Comparison of ENCODE assay signal across 23 cellular contexts in the genomic region with DNA sequence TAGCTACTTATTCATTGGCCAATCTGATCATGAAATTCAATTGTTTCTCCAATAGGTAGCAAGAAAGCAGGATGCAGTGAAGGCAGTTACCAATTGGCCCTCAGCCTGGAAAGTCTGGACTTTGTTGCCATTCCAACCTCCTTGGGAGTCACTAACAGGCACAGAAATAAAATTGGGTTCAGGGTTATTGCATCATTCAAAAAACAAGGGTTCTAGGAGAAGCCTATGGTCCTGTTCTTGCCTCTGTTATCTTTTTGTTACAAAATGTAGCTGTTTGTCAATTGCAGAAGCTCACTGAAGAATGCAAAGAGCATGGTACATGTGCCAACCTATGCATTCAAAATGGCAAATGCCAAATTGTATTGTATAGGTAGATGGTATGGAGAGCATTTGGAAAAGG. TPM values are rescaled to one million over a fixed set of nuclear protein-coding genes. Genes with fewer than 3 reads are reported as not detected.
DNase-seq lines count a peak whose midpoint lies in the region; ATAC-seq, FAIRE-seq and TF ChIP-seq lines count a peak whose summit lies in the region.
"Had no signal": no experiment of that assay in that cellular context is flagged by ENCODE, and none has a peak within 500 bp of the region (broad histone marks: within the 10 kb centered on the region; RNA-seq: fewer than 3 reads in every experiment).

No MANE protein-coding gene starts in this region.

- no peak for DNase-seq in HepG2 (ENCODE audit: low spot score)
- DNase-seq in right lobe of liver = no peak
- no peak for DNase-seq in dorsolateral prefrontal cortex
- no peak for DNase-seq in activated CD8-positive, alpha-beta T cell treated with anti-CD3 and anti-CD28 coated beads, Interleukin-2, amount 10 ng/mL, durations not matched to agents 7 days and 5 days
- no peak for DNase-seq in mammary epithelial cell
- DNase-seq: AML-193; Caco-2; Calu3; CD4-positive, alpha-beta T cell; CD8-positive, alpha-beta T cell; DMS79 treated with DMSO at 0.1 percent for 48 hours; GF-D8 had no signal

- in situ Hi-C loops in HepG2 (cut with HindIII; ENCODE audit: extremely low pct_ligation_motif_present, low pct_unique_long_range_greater_than_20kb) (no loop called here), mammary epithelial cell (cut with MboI; ENCODE audit: low sequenced_read_pairs in 2 of 2) (no loop called here)

- H3K4me1 ChIP-seq in HepG2 (ENCODE audit: insufficient read depth, low read length) = no peaks in the 10 kb centered on the region
- no peaks in the 10 kb centered on the region for H3K4me1 ChIP-seq in right lobe of liver
- no peaks in the 10 kb centered on the region for H3K4me1 ChIP-seq in mammary epithelial cell (ENCODE audit: insufficient read depth, low read length)
- H3K4me1 ChIP-seq: A549; BLaER1 treated with 17β-estradiol and CSF1 and Interleukin-3, amounts not matched to agents 10 nM and 100 nM; Caco-2 had no signal

- POLR2A ChIA-PET in HepG2 (lab: Yijun Ruan, JAX) = no interaction called here
- POLR2A ChIA-PET in activated CD8-positive, alpha-beta T cell treated with anti-CD3 and anti-CD28 coated beads, Interleukin-2, amount 10 ng/mL, durations not matched to agents 7 days and 5 days (lab: Charles Lee) = no interaction called here

- H3K4me3 ChIP-seq in HepG2 (replicated peaks in 1 of 3; ENCODE audit: insufficient read depth in 1 of 3, low read depth in 2 of 3, low read length in 3 of 3) = no peak overlapping the region
- H3K4me3 ChIP-seq in right lobe of liver = no peak overlapping the region
- H3K4me3 ChIP-seq in dorsolateral prefrontal cortex = no peak overlapping the region
- no peak overlapping the region for H3K4me3 ChIP-seq in mammary epithelial cell (replicated peaks in 1 of 3; ENCODE audit: insufficient read depth in 1 of 3, low read depth in 2 of 3, low read length in 3 of 3)
- H3K4me3 ChIP-seq: A549; BLaER1 treated with 17β-estradiol and CSF1 and Interleukin-3, amounts not matched to agents 10 nM and 100 nM had no signal

- H3K36me3 ChIP-seq in HepG2 (replicated peaks in 1 of 2; ENCODE audit: control insufficient read depth in 1 of 2, insufficient read depth in 2 of 2, low read length in 2 of 2) = no peaks in the 10 kb centered on the region
- no peaks in the 10 kb centered on the region for H3K36me3 ChIP-seq in right lobe of liver
- H3K36me3 ChIP-seq in mammary epithelial cell (ENCODE audit: insufficient read depth, low read length) = no peaks in the 10 kb centered on the region
- H3K36me3 ChIP-seq: BLaER1 treated with 17β-estradiol and CSF1 and Interleukin-3, amounts not matched to agents 10 nM and 100 nM had no signal

- CTCF ChIA-PET in HepG2 (lab: Yijun Ruan, JAX; ENCODE audit: low intra/inter-chr PET ratio, low total read pairs) = no interaction called here
- CTCF ChIA-PET in activated CD8-positive, alpha-beta T cell treated with anti-CD3 and anti-CD28 coated beads, Interleukin-2, amount 10 ng/mL, durations not matched to agents 7 days and 5 days (lab: Charles Lee) = interaction anchor here (2.0 kb wide), 1 partner anchor 22 kb away, joined by 9 read pairs; no protein-coding TSS in a partner anchor
- CTCF ChIA-PET in mammary epithelial cell (lab: Charles Lee; ENCODE audit: low non-redundant PET) = no interaction called here

- no peaks in the 10 kb centered on the region for H3K27me3 Mint-ChIP-seq in activated CD8-positive, alpha-beta T cell treated with anti-CD3 and anti-CD28 coated beads, Interleukin-2, amount 10 ng/mL, durations not matched to agents 7 days and 5 days (ENCODE audit: low read depth)

- no peak overlapping the region for H2AFZ ChIP-seq in HepG2 (ENCODE audit: low read length)
- no peak overlapping the region for H2AFZ ChIP-seq in mammary epithelial cell (ENCODE audit: low read depth, low read length)

- TF ChIP-seq POLR2A in HepG2 (IDR thresholded peaks at IDR 0.05; ENCODE audit: insufficient read depth in 1 of 2, low read depth in 2 of 2, low read length in 2 of 2) = no peak
- no peak for TF ChIP-seq POLR2A in right lobe of liver (IDR thresholded peaks at IDR 0.05)

- TF ChIP-seq EP300 in HepG2 (IDR thresholded peaks at IDR 0.05; ENCODE audit: low read depth in 2 of 2, low read length in 2 of 2) (no peak), HepG2 (CRISPR knock-in tag; IDR thresholded peaks at IDR 0.05; ENCODE audit: borderline replicate concordance) (no peak)

- H3K4me1 Mint-ChIP-seq in activated CD8-positive, alpha-beta T cell treated with anti-CD3 and anti-CD28 coated beads, Interleukin-2, amount 10 ng/mL, durations not matched to agents 7 days and 5 days (ENCODE audit: low read depth) = no peaks in the 10 kb centered on the region
- H3K4me1 Mint-ChIP-seq: B cell had no signal

- dilution Hi-C loops in mammary epithelial cell (cut with HindIII; ENCODE audit: low sequenced_read_pairs) = no loop called here

- no peaks in the 10 kb centered on the region for H3K9me3 ChIP-seq in HepG2 (ENCODE audit: low read length)
- H3K9me3 ChIP-seq in right lobe of liver = no peaks in the 10 kb centered on the region
- no peaks in the 10 kb centered on the region for H3K9me3 ChIP-seq in mammary epithelial cell (replicated peaks; ENCODE audit: insufficient read depth, low read length)
- H3K9me3 ChIP-seq: Caco-2 had no signal

- no peaks in the 10 kb centered on the region for H3K36me3 Mint-ChIP-seq in activated CD8-positive, alpha-beta T cell treated with anti-CD3 and anti-CD28 coated beads, Interleukin-2, amount 10 ng/mL, durations not matched to agents 7 days and 5 days (ENCODE audit: low read depth)
- H3K36me3 Mint-ChIP-seq: CD8-positive, alpha-beta T cell had no signal

- H4K20me1 ChIP-seq in HepG2 (ENCODE audit: insufficient read depth, low read length) (no peaks in the 10 kb centered on the region), mammary epithelial cell (ENCODE audit: insufficient read depth, low read length) (no peaks in the 10 kb centered on the region)
- H4K20me1 ChIP-seq: BLaER1 treated with 17β-estradiol and CSF1 and Interleukin-3, amounts not matched to agents 10 nM and 100 nM had no signal

- no peak overlapping the region for H3K27ac ChIP-seq in HepG2 (ENCODE audit: extremely low read length, insufficient read depth, low read length)
- H3K27ac ChIP-seq in right lobe of liver = no peak overlapping the region
- peak overlapping the region; percentile 24 for H3K27ac ChIP-seq in angular gyrus (ENCODE audit: low read depth, low read length)
- peak overlapping the region in 34 of 59 donors; percentile 1 to 89 (median 64) for H3K27ac ChIP-seq in dorsolateral prefrontal cortex
- peak overlapping the region; percentile 44 for H3K27ac ChIP-seq in temporal lobe (ENCODE audit: low read depth, low read length)
- no peak overlapping the region for H3K27ac ChIP-seq in mammary epithelial cell (ENCODE audit: insufficient read depth, low read depth, low read length)
- H3K27ac ChIP-seq: 22Rv1; A549; BLaER1 treated with 17β-estradiol and CSF1 and Interleukin-3, amounts not matched to agents 10 nM and 100 nM; C4-2B had no signal

- H3K4me2 ChIP-seq in HepG2 (ENCODE audit: low read depth, low read length) (no peak overlapping the region), mammary epithelial cell (ENCODE audit: insufficient read depth, low read depth, low read length) (no peak overlapping the region)
- H3K4me2 ChIP-seq: A549; BLaER1 treated with 17β-estradiol and CSF1 and Interleukin-3, amounts not matched to agents 10 nM and 100 nM had no signal

- no peak for TF ChIP-seq CTCF in HepG2 (CRISPR knock-in tag; IDR thresholded peaks at IDR 0.05)
- no peak for TF ChIP-seq CTCF in right lobe of liver (IDR thresholded peaks at IDR 0.05)
- TF ChIP-seq CTCF in dorsolateral prefrontal cortex (IDR thresholded peaks at IDR 0.05 in 54 of 56, conservative IDR thresholded peaks at IDR 0.05 in 2 of 56; ENCODE audit: low read depth in 1 of 56, partially characterized antibody in 56 of 56) = no peak
- no peak for TF ChIP-seq CTCF in mammary epithelial cell (conservative IDR thresholded peaks at IDR 0.05 in 1 of 2, IDR thresholded peaks at IDR 0.05 in 1 of 2; ENCODE audit: extremely low read depth in 1 of 2, insufficient read depth in 1 of 2, low read depth in 1 of 2, low read length in 2 of 2)

- no peaks in the 10 kb centered on the region for H3K27me3 ChIP-seq in HepG2 (ENCODE audit: control insufficient read depth in 1 of 2, insufficient read depth in 2 of 2, low read length in 2 of 2)
- H3K27me3 ChIP-seq in right lobe of liver = no peaks in the 10 kb centered on the region
- H3K27me3 ChIP-seq in dorsolateral prefrontal cortex = no peaks in the 10 kb centered on the region
- H3K27me3 ChIP-seq in mammary epithelial cell (ENCODE audit: insufficient read depth, low read length) = no peaks in the 10 kb centered on the region
- H3K27me3 ChIP-seq: BLaER1 treated with 17β-estradiol and CSF1 and Interleukin-3, amounts not matched to agents 10 nM and 100 nM had no signal

- ATAC-seq in HepG2 = no peak
- ATAC-seq in right lobe of liver = no peak
- no peak for ATAC-seq in activated CD8-positive, alpha-beta T cell treated with anti-CD3 and anti-CD28 coated beads, Interleukin-2, amount 10 ng/mL, durations not matched to agents 7 days and 5 days
- no peak for ATAC-seq in GM19452 (IDR thresholded peaks at IDR 0.05; ENCODE audit: unreplicated experiment)
- ATAC-seq: A549; CD8-positive, alpha-beta T cell had no signal

- no peak for TF ChIP-seq RAD21 in HepG2 (CRISPR knock-in tag; IDR thresholded peaks at IDR 0.05)

- no peak overlapping the region for H3K4me3 Mint-ChIP-seq in activated CD8-positive, alpha-beta T cell treated with anti-CD3 and anti-CD28 coated beads, Interleukin-2, amount 10 ng/mL, durations not matched to agents 7 days and 5 days
- H3K4me3 Mint-ChIP-seq: B cell; CD4-positive, alpha-beta T cell; CD8-positive, alpha-beta T cell had no signal

- no peak overlapping the region for H3K27ac Mint-ChIP-seq in activated CD8-positive, alpha-beta T cell treated with anti-CD3 and anti-CD28 coated beads, Interleukin-2, amount 10 ng/mL, durations not matched to agents 7 days and 5 days
- H3K27ac Mint-ChIP-seq: B cell; CD4-positive, alpha-beta T cell; CD8-positive, alpha-beta T cell had no signal

- BruUV-seq in HepG2 (replicated peaks; lab: Mats Ljungman, UMichigan) = no TSS peak
- BruUV-seq in mammary epithelial cell (replicated peaks; lab: Mats Ljungman, UMichigan) = no TSS peak

- no peak overlapping the region for H3K9ac ChIP-seq in HepG2 (ENCODE audit: insufficient read depth, low read depth, low read length)
- H3K9ac ChIP-seq in mammary epithelial cell (ENCODE audit: insufficient read depth, low read length) = no peak overlapping the region
- H3K9ac ChIP-seq: BLaER1 treated with 17β-estradiol and CSF1 and Interleukin-3, amounts not matched to agents 10 nM and 100 nM had no signal

- no peak for FAIRE-seq in HepG2 (lab: Jason Lieb, UNC)
- FAIRE-seq: D721Med, G401.6, GM12891 had no signal

- intact Hi-C loops in HepG2 (cut with micrococcal nuclease; ENCODE audit: unreplicated experiment) = no loop called here
- intact Hi-C loops in right lobe of liver (cut with DNase I) = no loop called here
- intact Hi-C loops in dorsolateral prefrontal cortex (cut with DNase I) = no loop called here
- intact Hi-C loops in mammary epithelial cell (cut with micrococcal nuclease) = no loop called here

- H3K9me3 Mint-ChIP-seq in activated CD8-positive, alpha-beta T cell treated with anti-CD3 and anti-CD28 coated beads, Interleukin-2, amount 10 ng/mL, durations not matched to agents 7 days and 5 days (ENCODE audit: insufficient read depth) = peaks cover 3% of the 10 kb centered on the region
- H3K9me3 Mint-ChIP-seq: CD8-positive, alpha-beta T cell had no signal

- H3K79me2 ChIP-seq in HepG2 (ENCODE audit: insufficient read depth, low read length) (no peaks in the 10 kb centered on the region), mammary epithelial cell (ENCODE audit: insufficient read depth, low read length) (no peaks in the 10 kb centered on the region)

RNA-seq across cellular contexts. Expression of a gene that starts 51.0 kb away (rescaled TPM):
- 353 and 516 TPM in 2 replicates for total RNA-seq in HepG2 (2016; rRNA removed; fragmentation: Illumina TruSeq; extraction: Trizol)
- total RNA-seq in HepG2 (2016; cell fraction: cytosol; rRNA removed; fragmentation: Illumina TruSeq; extraction: Trizol; ENCODE audit: low read depth) = 171 and 222 TPM in 2 replicates
- total RNA-seq in HepG2 (2016; cell fraction: insoluble cytoplasmic fraction; rRNA removed; fragmentation: Illumina TruSeq; extraction: Trizol) = 344 and 513 TPM in 2 replicates
- total RNA-seq in HepG2 (2016; cell fraction: membrane; rRNA removed; fragmentation: Illumina TruSeq; extraction: Trizol) = 489 and 661 TPM in 2 replicates
- 151 and 183 TPM in 2 replicates for total RNA-seq in HepG2 (2016; cell fraction: nucleus; rRNA removed; fragmentation: Illumina TruSeq; extraction: Trizol)
- 126 and 181 TPM in 2 replicates for polyA plus RNA-seq in HepG2 (2011; rRNA removed)
- polyA plus RNA-seq in HepG2 (2011; cell fraction: cytosol; rRNA removed) = 77.6 and 97.0 TPM in 2 replicates
- 33.8 and 51.9 TPM in 2 replicates for polyA plus RNA-seq in HepG2 (2011; cell fraction: nucleus; rRNA removed)
- polyA plus RNA-seq in HepG2 (2012) = 266 and 303 TPM in 2 replicates
- polyA plus RNA-seq in HepG2 (2016; cell fraction: cytosol; fragmentation: Illumina TruSeq; extraction: Trizol; ENCODE audit: low read depth) = 201 and 216 TPM in 2 replicates
- polyA plus RNA-seq in HepG2 (2016; cell fraction: insoluble cytoplasmic fraction; fragmentation: Illumina TruSeq; extraction: Trizol; ENCODE audit: low read depth) = 389 and 398 TPM in 2 replicates
- 391 and 469 TPM in 2 replicates for polyA plus RNA-seq in HepG2 (2016; cell fraction: membrane; fragmentation: Illumina TruSeq; extraction: Trizol; ENCODE audit: low read depth)
- 161 and 166 TPM in 2 replicates for polyA plus RNA-seq in HepG2 (2016; cell fraction: nucleus; fragmentation: Illumina TruSeq; extraction: Trizol; ENCODE audit: insufficient read depth, low read depth)
- 56.2 and 117 TPM in 2 replicates for polyA minus RNA-seq in HepG2 (2011; rRNA and poly(A)+ RNA removed; ENCODE audit: low replicate concordance)
- 177 and 216 TPM in 2 replicates for polyA minus RNA-seq in HepG2 (2011; cell fraction: cytosol; rRNA and poly(A)+ RNA removed)
- 101 and 119 TPM in 2 replicates for polyA minus RNA-seq in HepG2 (2011; cell fraction: nucleus; rRNA and poly(A)+ RNA removed)
- total RNA-seq in right lobe of liver = 100 to 1,000 TPM in 1 of 6 experiments, 10 to 100 TPM in 5; 47.7 to 146 (median 80.1) TPM
- 10 to 100 TPM; 30.0 to 88.2 (median 49.4) TPM for total RNA-seq in dorsolateral prefrontal cortex
- 65.9 TPM for total RNA-seq in temporal lobe
- total RNA-seq in activated CD8-positive, alpha-beta T cell treated with anti-CD3 and anti-CD28 coated beads, Interleukin-2, amount 10 ng/mL, durations not matched to agents 7 days and 5 days = 100 to 1,000 TPM; 129 to 143 TPM
- 100 to 1,000 TPM in 1 of 2 donors, 10 to 100 TPM in 1; 97.6 to 215 TPM for total RNA-seq in mammary epithelial cell
- 74.5 TPM for polyA plus RNA-seq in mammary epithelial cell
- 80.6 TPM for polyA minus RNA-seq in mammary epithelial cell

Comparison
In these comparisons a context has a peak if more than half of its experiments do, and no peak if none do; other contexts are left out.
1. H3K27ac ChIP-seq: peak in angular gyrus (single experiment), dorsolateral prefrontal cortex (34 of 59) and temporal lobe (single experiment); none in HepG2 (single experiment), right lobe of liver (0 of 3) and mammary epithelial cell (single experiment).